ENCODE assay signal across 2 cellular contexts in genomic region chr7:140360697-140361229, GRCh38.
TF ChIP-seq lines count a peak whose summit lies in the region.

No MANE protein-coding gene starts in this region.

TF ChIP-seq in HepG2, 621 proteins besides CTCF, POLR2A, EP300 and RAD21:
- TF ChIP-seq THAP9 (CRISPR knock-in tag; IDR thresholded peaks at IDR 0.05; ENCODE audit: borderline replicate concordance) = no peak
- peak; percentile 64; the same call in 1 of the 2 replicates for TF ChIP-seq ZNF7 (CRISPR knock-in tag; IDR thresholded peaks at IDR 0.05)

TF ChIP-seq in K562, 482 proteins besides CTCF, POLR2A, EP300 and RAD21:
- TF ChIP-seq GTF3C2 (IDR thresholded peaks at IDR 0.05; ENCODE audit: borderline replicate concordance, extremely low read depth, insufficient read length) (no peak), ZNF384 (IDR thresholded peaks at IDR 0.05; ENCODE audit: low read depth, low read length) (peak; percentile 50; the same call in 1 of the 2 replicates), PHTF2 (CRISPR knock-in tag; IDR thresholded peaks at IDR 0.05) (no peak), ZNF76 (CRISPR knock-in tag; IDR thresholded peaks at IDR 0.05; ENCODE audit: borderline replicate concordance) (no peak), MTA2 (IDR thresholded peaks at IDR 0.05; ENCODE audit: low read depth) (no peak), RBM22 (IDR thresholded peaks at IDR 0.05; ENCODE audit: low read depth, low read length, poor library complexity, severe bottlenecking) (no peak), ZNF124 (CRISPR knock-in tag; IDR thresholded peaks at IDR 0.05) (no peak), ZFP36 (IDR thresholded peaks at IDR 0.05; ENCODE audit: low read depth, low read length, partially characterized antibody) (peak; percentile 68), HIVEP1 (CRISPR knock-in tag; IDR thresholded peaks at IDR 0.05) (no peak), ZBTB26 (CRISPR knock-in tag; IDR thresholded peaks at IDR 0.05) (no peak), KLF6 (CRISPR knock-in tag; IDR thresholded peaks at IDR 0.05; ENCODE audit: borderline replicate concordance) (no peak), CBX8 (IDR thresholded peaks at IDR 0.05; ENCODE audit: borderline replicate concordance, extremely low read depth, low read depth, low read length, poor library complexity, severe bottlenecking) (no peak)
